8 cellular contexts compared by ENCODE assay signal in the genomic region with DNA sequence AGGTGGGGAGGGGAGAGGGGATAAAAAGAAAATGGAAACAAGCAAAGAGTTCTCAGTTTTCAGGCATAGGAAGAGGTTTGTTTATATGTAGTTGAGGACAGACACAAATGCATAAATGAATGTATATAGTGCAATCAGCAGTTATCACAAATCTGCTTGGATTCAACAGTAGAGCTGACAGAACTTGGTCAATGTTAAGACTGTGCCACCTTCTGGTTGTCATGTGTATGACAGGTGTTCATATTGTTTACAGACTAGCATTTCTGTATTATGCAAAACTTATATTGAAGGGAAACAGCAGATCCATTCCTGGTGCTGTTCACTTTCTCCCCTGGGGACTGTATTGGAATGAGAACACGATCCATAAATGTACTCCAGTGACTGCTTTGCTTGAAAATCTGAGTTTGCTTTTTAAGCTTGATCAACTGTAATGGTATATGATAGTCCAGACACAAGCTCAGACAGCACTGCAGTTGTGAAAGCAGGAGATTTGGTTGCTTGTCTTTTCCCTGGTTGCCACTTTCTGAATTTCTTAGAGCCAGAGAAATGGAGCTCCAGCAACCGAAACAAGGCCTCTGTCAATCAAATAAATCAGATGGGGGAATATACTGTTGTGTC.
DNase-seq lines count a peak whose midpoint lies in the region; ATAC-seq, FAIRE-seq and TF ChIP-seq lines count a peak whose summit lies in the region.

No MANE protein-coding gene starts in this region.

- no peaks in the 10 kb centered on the region for H3K9me3 ChIP-seq in CD4-positive, alpha-beta T cell (ENCODE audit: control insufficient read depth, low read length)
- no peaks in the 10 kb centered on the region for H3K9me3 ChIP-seq in endothelial cell of umbilical vein (replicated peaks; ENCODE audit: control insufficient read depth, insufficient read depth, low read length)
- no peaks in the 10 kb centered on the region for H3K9me3 ChIP-seq in naive thymus-derived CD4-positive, alpha-beta T cell (ENCODE audit: control insufficient read depth in 2 of 3, low read length in 3 of 3)

- H3K4me2 ChIP-seq in endothelial cell of umbilical vein (ENCODE audit: insufficient read depth, low read length), result no peak overlapping the region

- H3K27me3 ChIP-seq in CD4-positive, alpha-beta T cell (ENCODE audit: control insufficient read depth, insufficient read depth, low read length), result peaks cover 6% of the 10 kb centered on the region
- H3K27me3 ChIP-seq in endothelial cell of umbilical vein (ENCODE audit: control insufficient read depth in 2 of 2, insufficient read depth in 2 of 2, low read length in 2 of 2), result no peaks in the 10 kb centered on the region
- no peaks in the 10 kb centered on the region for H3K27me3 ChIP-seq in naive thymus-derived CD4-positive, alpha-beta T cell (ENCODE audit: control insufficient read depth in 2 of 2, insufficient read depth in 2 of 2, low read length in 2 of 2)

- no peak for TF ChIP-seq POLR2A in NB4 (IDR thresholded peaks at IDR 0.05; ENCODE audit: extremely low read depth, insufficient read length)
- no peak for TF ChIP-seq POLR2A in endothelial cell of umbilical vein (IDR thresholded peaks at IDR 0.05; ENCODE audit: low read depth, low read length)

- no peaks in the 10 kb centered on the region for H3K4me1 Mint-ChIP-seq in CD4-positive, alpha-beta T cell (ENCODE audit: low read depth)
- no peaks in the 10 kb centered on the region for H3K4me1 Mint-ChIP-seq in naive thymus-derived CD4-positive, alpha-beta T cell

- H2AFZ ChIP-seq in endothelial cell of umbilical vein (ENCODE audit: low read depth, low read length), result no peak overlapping the region

- POLR2A ChIA-PET in CD4-positive, alpha-beta T cell (lab: Charles Lee), result interaction anchor here (0.6 to 2.0 kb wide), 2 partner anchors 393 to 841 kb away, joined by 3 to 6 read pairs; no protein-coding TSS in a partner anchor
- POLR2A ChIA-PET in endothelial cell of umbilical vein (lab: Charles Lee), result no interaction called here
- POLR2A ChIA-PET in naive thymus-derived CD4-positive, alpha-beta T cell (lab: Charles Lee), result interaction anchor here (0.8 kb wide), 1 partner anchor 413 kb away, joined by 3 read pairs; no protein-coding TSS in a partner anchor

- H3K27ac Mint-ChIP-seq in CD4-positive, alpha-beta T cell, result no peak overlapping the region
- H3K27ac Mint-ChIP-seq in naive thymus-derived CD4-positive, alpha-beta T cell, result no peak overlapping the region

- intact Hi-C loops in CD4-positive, alpha-beta T cell (cut with DNase I, micrococcal nuclease), result loop anchor here (1.0 to 10.0 kb wide), 6 partner anchors 664 to 1394 kb away; no protein-coding TSS in a partner anchor
- intact Hi-C loops in endothelial cell of umbilical vein (cut with micrococcal nuclease), result loop anchor here (1.0 to 10.0 kb wide), 6 partner anchors 414 to 1204 kb away; no protein-coding TSS in a partner anchor
- intact Hi-C loops in naive thymus-derived CD4-positive, alpha-beta T cell (cut with micrococcal nuclease), result loop anchor here (1.0 to 10.0 kb wide), 7 partner anchors 413 to 1199 kb away; no protein-coding TSS in a partner anchor

- H3K4me1 ChIP-seq in endothelial cell of umbilical vein (ENCODE audit: control insufficient read depth, extremely low read depth, insufficient read depth, low read length), result no peaks in the 10 kb centered on the region
- H3K4me1 ChIP-seq in naive thymus-derived CD4-positive, alpha-beta T cell (ENCODE audit: control insufficient read depth in 2 of 2, insufficient read depth in 2 of 2, low read length in 2 of 2), result no peaks in the 10 kb centered on the region

- H3K36me3 ChIP-seq in endothelial cell of umbilical vein (ENCODE audit: control insufficient read depth in 2 of 2, extremely low read depth in 1 of 2, insufficient read depth in 2 of 2, low read length in 2 of 2), result no peaks in the 10 kb centered on the region
- no peaks in the 10 kb centered on the region for H3K36me3 ChIP-seq in naive thymus-derived CD4-positive, alpha-beta T cell (ENCODE audit: control insufficient read depth in 2 of 3, insufficient read depth in 3 of 3, low read length in 3 of 3)

- BruUV-seq in endothelial cell of umbilical vein (replicated peaks; lab: Mats Ljungman, UMichigan), result no TSS peak

- H3K9me1 ChIP-seq in endothelial cell of umbilical vein (replicated peaks; ENCODE audit: control insufficient read depth, extremely low read depth, insufficient read depth, low read length), result no peaks in the 10 kb centered on the region

- DNase-seq in CD4-positive, alpha-beta T cell, result peak in 5 of 10 experiments; percentile 5 to 14 (median 10)
- peak; percentile 73 for DNase-seq in NB4 (ENCODE audit: low read depth)
- peak; percentile 3 to 61 for DNase-seq in SW 1271 (lab: John Stamatoyannopoulos, UW)
- peak; percentile 70 for DNase-seq in endothelial cell of umbilical vein (ENCODE audit: low read depth, low spot score)
- peak in 6 of 9 donors; percentile 15 to 51 (median 40) for DNase-seq in naive thymus-derived CD4-positive, alpha-beta T cell
- DNase-seq in OCI-M2 (lab: John Stamatoyannopoulos, UW; ENCODE audit: unreplicated experiment), result no peak

- H3K4me3 ChIP-seq in NB4 (ENCODE audit: low read depth, low read length), result no peak overlapping the region
- H3K4me3 ChIP-seq in endothelial cell of umbilical vein (replicated peaks in 1 of 3; ENCODE audit: insufficient read depth in 1 of 3, low read depth in 1 of 3, low read length in 3 of 3), result no peak overlapping the region
- H3K4me3 ChIP-seq in naive thymus-derived CD4-positive, alpha-beta T cell (ENCODE audit: low read length), result no peak overlapping the region

- dilution Hi-C loops in endothelial cell of umbilical vein (cut with MboI; ENCODE audit: extremely low pct_ligation_motif_present, low sequenced_read_pairs), result no loop called here

- no peaks in the 10 kb centered on the region for H3K79me2 ChIP-seq in endothelial cell of umbilical vein (ENCODE audit: control insufficient read depth, insufficient read depth, low read length)

- peaks cover 32% of the 10 kb centered on the region for H3K27me3 Mint-ChIP-seq in CD4-positive, alpha-beta T cell
- peaks cover 9 to 37% (median 14%) of the 10 kb centered on the region in 5 donors for H3K27me3 Mint-ChIP-seq in naive thymus-derived CD4-positive, alpha-beta T cell

- CTCF ChIA-PET in CD4-positive, alpha-beta T cell (lab: Charles Lee), result interaction anchor here (0.6 to 1.5 kb wide), 12 partner anchors 8 to 857 kb away, joined by 3 to 15 read pairs (median 4); partner anchors contain the start of gene POU4F1
- CTCF ChIA-PET in endothelial cell of umbilical vein (lab: Charles Lee), result interaction anchor here (0.6 to 3.0 kb wide), 45 partner anchors 9 to 1205 kb away, joined by 3 to 244 read pairs (median 4); no protein-coding TSS in a partner anchor
- CTCF ChIA-PET in naive thymus-derived CD4-positive, alpha-beta T cell (lab: Charles Lee), result interaction anchor here (0.8 to 2.9 kb wide), 4 partner anchors 413 to 848 kb away, joined by 3 to 29 read pairs (median 5); no protein-coding TSS in a partner anchor

- no peak overlapping the region for H3K9ac ChIP-seq in endothelial cell of umbilical vein (replicated peaks; ENCODE audit: extremely low read depth, insufficient read depth, low read length)

- peak; percentile 78 for TF ChIP-seq CTCF in CD4-positive, alpha-beta T cell (IDR thresholded peaks at IDR 0.05)
- TF ChIP-seq CTCF in NB4 (IDR thresholded peaks at IDR 0.05; ENCODE audit: low read depth, low read length), result peak; percentile 52
- TF ChIP-seq CTCF in endothelial cell of umbilical vein (IDR thresholded peaks at IDR 0.05; ENCODE audit: extremely low read depth in 1 of 2, insufficient read depth in 1 of 2, low read depth in 1 of 2, low read length in 2 of 2), result peak; percentile 43 to 59

- no peaks in the 10 kb centered on the region for H4K20me1 ChIP-seq in endothelial cell of umbilical vein (replicated peaks; ENCODE audit: control insufficient read depth, extremely low read depth, insufficient read depth, low read length)

- peak; percentile 55 for ATAC-seq in CD4-positive, alpha-beta T cell (ENCODE audit: poor library complexity)
- ATAC-seq in GM18498 (IDR thresholded peaks at IDR 0.05; ENCODE audit: unreplicated experiment) (peak; percentile 93), HG02759 (IDR thresholded peaks at IDR 0.05; ENCODE audit: unreplicated experiment) (peak; percentile 97)
- peak; percentile 84 for ATAC-seq in naive thymus-derived CD4-positive, alpha-beta T cell

- no peaks in the 10 kb centered on the region for H3K36me3 Mint-ChIP-seq in CD4-positive, alpha-beta T cell (ENCODE audit: low read depth)
- H3K36me3 Mint-ChIP-seq in naive thymus-derived CD4-positive, alpha-beta T cell, result no peaks in the 10 kb centered on the region

- FAIRE-seq in endothelial cell of umbilical vein (lab: Jason Lieb, UNC), result peak; percentile 86

- H3K9me3 Mint-ChIP-seq in CD4-positive, alpha-beta T cell, result no peaks in the 10 kb centered on the region
- H3K9me3 Mint-ChIP-seq in naive thymus-derived CD4-positive, alpha-beta T cell, result no peaks in the 10 kb centered on the region

- H3K4me3 Mint-ChIP-seq in CD4-positive, alpha-beta T cell, result no peak overlapping the region
- no peak overlapping the region for H3K4me3 Mint-ChIP-seq in naive thymus-derived CD4-positive, alpha-beta T cell

- H3K27ac ChIP-seq in CD4-positive, alpha-beta T cell (ENCODE audit: low read depth, low read length), result no peak overlapping the region
- no peak overlapping the region for H3K27ac ChIP-seq in endothelial cell of umbilical vein (ENCODE audit: insufficient read depth, low read depth, low read length)
- H3K27ac ChIP-seq in naive thymus-derived CD4-positive, alpha-beta T cell (ENCODE audit: low read depth, low read length), result no peak overlapping the region

TF ChIP-seq in endothelial cell of umbilical vein, 7 proteins besides CTCF, POLR2A, EP300 and RAD21:
- TF ChIP-seq EZH2 (IDR thresholded peaks at IDR 0.05; ENCODE audit: borderline replicate concordance, low read depth, low read length, severe bottlenecking) (no peak), JUN (IDR thresholded peaks at IDR 0.05; ENCODE audit: borderline replicate concordance, insufficient read depth, insufficient read length, low read depth) (no peak), GATA2 (IDR thresholded peaks at IDR 0.05; ENCODE audit: insufficient read depth, insufficient read length, low read depth, low read length) (no peak), POLR2AphosphoS5 (IDR thresholded peaks at IDR 0.05; ENCODE audit: insufficient read depth, low read depth, low read length) (no peak), MYC (IDR thresholded peaks at IDR 0.05; ENCODE audit: low read depth, low read length) (no peak), FOS (IDR thresholded peaks at IDR 0.05; ENCODE audit: borderline replicate concordance, insufficient read depth, low read length) (no peak)
- TF ChIP-seq, protein P1, sequence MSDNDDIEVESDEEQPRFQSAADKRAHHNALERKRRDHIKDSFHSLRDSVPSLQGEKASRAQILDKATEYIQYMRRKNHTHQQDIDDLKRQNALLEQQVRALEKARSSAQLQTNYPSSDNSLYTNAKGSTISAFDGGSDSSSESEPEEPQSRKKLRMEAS (IDR thresholded peaks at IDR 0.05; ENCODE audit: insufficient read depth, insufficient read length), result no peak
